In the genomic region with DNA sequence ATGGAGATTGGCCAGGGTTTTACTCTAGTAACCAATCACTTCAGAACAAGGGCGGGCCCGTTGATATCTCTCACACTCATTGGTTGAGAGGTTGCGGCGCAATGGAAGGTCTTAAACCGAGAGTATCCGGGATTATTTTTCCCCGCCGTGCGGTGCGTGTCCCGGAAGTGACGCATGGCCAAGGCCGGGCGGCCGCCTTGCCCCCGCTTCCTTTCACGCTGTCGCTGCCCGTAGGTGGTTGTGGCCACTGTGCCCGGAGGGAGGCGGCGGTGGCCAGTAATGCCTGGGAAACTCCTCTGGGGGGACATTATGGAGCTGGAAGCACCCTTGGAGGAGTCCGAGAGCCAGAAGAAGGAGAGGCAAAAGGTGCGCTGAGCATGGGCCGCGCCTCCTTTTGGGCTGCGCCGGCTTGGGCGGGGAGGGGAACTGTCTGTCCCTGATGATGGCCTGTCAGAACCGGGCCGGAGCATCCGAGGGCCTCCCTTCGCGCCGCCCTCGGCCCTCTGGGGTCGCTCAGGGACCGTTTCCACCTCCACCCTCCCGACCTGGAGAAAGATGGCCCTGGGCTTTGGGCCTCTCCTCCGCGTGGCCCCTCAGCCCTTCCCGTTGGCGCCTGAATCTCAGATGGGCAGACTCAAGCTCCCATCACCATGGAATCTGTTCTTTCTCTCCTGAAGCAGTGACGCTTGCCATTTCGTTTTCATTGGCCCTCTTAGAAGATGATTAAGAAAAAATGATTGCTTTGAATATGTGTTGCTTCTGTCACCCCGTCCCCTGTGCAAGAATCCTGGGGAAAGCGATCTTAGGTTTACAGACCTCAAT, we compare ENCODE assay signal across 8 cellular contexts. TPM values are rescaled to one million over a fixed set of nuclear protein-coding genes. Genes with fewer than 3 reads are reported as not detected.
DNase-seq lines count a peak whose midpoint lies in the region; TF ChIP-seq lines count a peak whose summit lies in the region.

A gene with protein sequence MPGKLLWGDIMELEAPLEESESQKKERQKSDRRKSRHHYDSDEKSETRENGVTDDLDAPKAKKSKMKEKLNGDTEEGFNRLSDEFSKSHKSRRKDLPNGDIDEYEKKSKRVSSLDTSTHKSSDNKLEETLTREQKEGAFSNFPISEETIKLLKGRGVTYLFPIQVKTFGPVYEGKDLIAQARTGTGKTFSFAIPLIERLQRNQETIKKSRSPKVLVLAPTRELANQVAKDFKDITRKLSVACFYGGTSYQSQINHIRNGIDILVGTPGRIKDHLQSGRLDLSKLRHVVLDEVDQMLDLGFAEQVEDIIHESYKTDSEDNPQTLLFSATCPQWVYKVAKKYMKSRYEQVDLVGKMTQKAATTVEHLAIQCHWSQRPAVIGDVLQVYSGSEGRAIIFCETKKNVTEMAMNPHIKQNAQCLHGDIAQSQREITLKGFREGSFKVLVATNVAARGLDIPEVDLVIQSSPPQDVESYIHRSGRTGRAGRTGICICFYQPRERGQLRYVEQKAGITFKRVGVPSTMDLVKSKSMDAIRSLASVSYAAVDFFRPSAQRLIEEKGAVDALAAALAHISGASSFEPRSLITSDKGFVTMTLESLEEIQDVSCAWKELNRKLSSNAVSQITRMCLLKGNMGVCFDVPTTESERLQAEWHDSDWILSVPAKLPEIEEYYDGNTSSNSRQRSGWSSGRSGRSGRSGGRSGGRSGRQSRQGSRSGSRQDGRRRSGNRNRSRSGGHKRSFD (plus strand): TSS at position 210 of the 822 bp plus-strand sequence. CDS start 70 bp downstream, at position 280.

- in situ Hi-C loops in G401 (cut with HindIII; ENCODE audit: low sequenced_read_pairs) = no loop called here
- in situ Hi-C loops in HAP-1 (cut with MboI; ENCODE audit: low sequenced_read_pairs) = no loop called here

- peak within 1 kb of the TSS; percentile 93 for H3K4me3 Mint-ChIP-seq in nephron progenitor cell

- WGBS in stomach, 5 donors = 0 to 1% (median 0%) methylated on average over 36 to 47 of the region's 47 CpGs

- intact Hi-C loops in stomach (cut with DNase I; ENCODE audit: low total_unique reads) = no loop called here

- DNase-seq in G401 (ENCODE audit: low spot score) = peak; percentile 100
- peak; percentile 97 to 100 for DNase-seq in HAP-1 (ENCODE audit: low spot score in 2 of 2)
- peak; percentile 100 for DNase-seq in MM.1S
- DNase-seq in SIG-M5 (lab: John Stamatoyannopoulos, UW) = peak; percentile 90
- peak; percentile 77 for DNase-seq in activated gamma-delta T cell (lab: John Stamatoyannopoulos, UW)
- peak; percentile 98 for DNase-seq in fibroblast of the conjunctiva (ENCODE audit: low read depth)
- DNase-seq in nephron progenitor cell = peak; percentile 93
- peak; percentile 98 for DNase-seq in stomach

- peaks cover 12% of the 10 kb centered on the region for H3K4me1 ChIP-seq in HAP-1
- H3K4me1 ChIP-seq in MM.1S (ENCODE audit: low read length) = peaks cover 16% of the 10 kb centered on the region
- peaks cover 17 to 46% (median 28%) of the 10 kb centered on the region in 4 donors for H3K4me1 ChIP-seq in stomach

- H3K9me3 ChIP-seq in HAP-1 (no peaks in the 10 kb centered on the region), MM.1S (replicated peaks; ENCODE audit: insufficient read depth, low read length) (no peaks in the 10 kb centered on the region), stomach (no peaks in the 10 kb centered on the region)

- H4K20me1 ChIP-seq in MM.1S (ENCODE audit: insufficient read depth, low read length) = no peaks in the 10 kb centered on the region

- peaks cover 59% of the 10 kb centered on the region for H3K4me1 Mint-ChIP-seq in nephron progenitor cell

- H3K4me2 ChIP-seq in MM.1S (ENCODE audit: low read depth, low read length) = peak within 1 kb of the TSS; percentile 91

- peak in 2 of 4 donors; percentile 31 to 56 for TF ChIP-seq POLR2A in stomach (IDR thresholded peaks at IDR 0.05)

- H3K27me3 Mint-ChIP-seq in nephron progenitor cell (ENCODE audit: low read depth, poor library complexity) = no peaks in the 10 kb centered on the region

- no peaks in the 10 kb centered on the region for H3K9me3 Mint-ChIP-seq in nephron progenitor cell

- peak within 1 kb of the TSS; percentile 99 for H3K27ac Mint-ChIP-seq in nephron progenitor cell

- no peaks in the 10 kb centered on the region for H3K9me2 ChIP-seq in MM.1S (replicated peaks; ENCODE audit: insufficient read depth, low read length)

- peak within 1 kb of the TSS; percentile 97 for H3K9ac ChIP-seq in MM.1S (ENCODE audit: low read length)

- no peaks in the 10 kb centered on the region for H3F3A ChIP-seq in MM.1S (ENCODE audit: insufficient read depth, low read length)

- peak; percentile 6; the same call in 1 of the 2 replicates for TF ChIP-seq CTCF in MM.1S (IDR thresholded peaks at IDR 0.05; ENCODE audit: low read length)
- no peak for TF ChIP-seq CTCF in nephron progenitor cell (IDR thresholded peaks at IDR 0.05)
- TF ChIP-seq CTCF in stomach (IDR thresholded peaks at IDR 0.05) = peak in 2 of 7 experiments; percentile 8 to 32

- H3K4me3 ChIP-seq in HAP-1 = peak within 1 kb of the TSS; percentile 80
- H3K4me3 ChIP-seq in MM.1S (ENCODE audit: low read length) = peak within 1 kb of the TSS; percentile 84
- peak within 1 kb of the TSS; percentile 72 to 91 (median 82) for H3K4me3 ChIP-seq in stomach

- H3K79me2 ChIP-seq in MM.1S (ENCODE audit: low read length) = peaks cover 43% of the 10 kb centered on the region

- H3K27me3 ChIP-seq in HAP-1 (ENCODE audit: low read depth) = no peaks in the 10 kb centered on the region
- no peaks in the 10 kb centered on the region for H3K27me3 ChIP-seq in MM.1S (replicated peaks; ENCODE audit: insufficient read depth, low read length)
- no peaks in the 10 kb centered on the region for H3K27me3 ChIP-seq in stomach

- H2AFZ ChIP-seq in MM.1S (ENCODE audit: low read length) = peak within 1 kb of the TSS; percentile 98

- peaks cover 17% of the 10 kb centered on the region for H3K36me3 Mint-ChIP-seq in nephron progenitor cell (ENCODE audit: low read depth)

- no peak for TF ChIP-seq EP300 in stomach (IDR thresholded peaks at IDR 0.05)

- peaks cover 12% of the 10 kb centered on the region; the same call in 1 of the 2 replicates for H3K36me3 ChIP-seq in HAP-1 (replicated peaks)
- 0 out of 2 replicates have a peak, but pooled peaks cover under 1% of the 10 kb centered on the region for H3K36me3 ChIP-seq in MM.1S (replicated peaks; ENCODE audit: insufficient read depth, low read length)
- peaks cover 0 to under 1% (median 0%) of the 10 kb centered on the region in 4 donors for H3K36me3 ChIP-seq in stomach

- H3K27ac ChIP-seq in MM.1S (ENCODE audit: low read length) (peak within 1 kb of the TSS; percentile 84), stomach (peak within 1 kb of the TSS; percentile 98 to 100 (median 99))

RNA-seq across cellular contexts. Expression of the gene that starts here (rescaled TPM):
- 31.6 and 32.8 TPM in 2 replicates for total RNA-seq in G401 (2014; rRNA removed; shearing (Covaris generic))
- 100 to 1,000 TPM in 1 of 5 donors, 10 to 100 TPM in 3, 1 to 10 TPM in 1; 9.3 to 102 (median 56.2) TPM for total RNA-seq in stomach
- 10 to 100 TPM; 18.8 to 34.7 (median 23.3) TPM for polyA plus RNA-seq in stomach

Comparison
In these comparisons a context has a peak if more than half of its experiments do, and no peak if none do; other contexts are left out.
1. Peak in every context shown above with its lines: DNase-seq, H3K4me3 ChIP-seq and H3K27ac ChIP-seq.